Comparison of ENCODE assay signal across 1 cellular context in the genomic region with DNA sequence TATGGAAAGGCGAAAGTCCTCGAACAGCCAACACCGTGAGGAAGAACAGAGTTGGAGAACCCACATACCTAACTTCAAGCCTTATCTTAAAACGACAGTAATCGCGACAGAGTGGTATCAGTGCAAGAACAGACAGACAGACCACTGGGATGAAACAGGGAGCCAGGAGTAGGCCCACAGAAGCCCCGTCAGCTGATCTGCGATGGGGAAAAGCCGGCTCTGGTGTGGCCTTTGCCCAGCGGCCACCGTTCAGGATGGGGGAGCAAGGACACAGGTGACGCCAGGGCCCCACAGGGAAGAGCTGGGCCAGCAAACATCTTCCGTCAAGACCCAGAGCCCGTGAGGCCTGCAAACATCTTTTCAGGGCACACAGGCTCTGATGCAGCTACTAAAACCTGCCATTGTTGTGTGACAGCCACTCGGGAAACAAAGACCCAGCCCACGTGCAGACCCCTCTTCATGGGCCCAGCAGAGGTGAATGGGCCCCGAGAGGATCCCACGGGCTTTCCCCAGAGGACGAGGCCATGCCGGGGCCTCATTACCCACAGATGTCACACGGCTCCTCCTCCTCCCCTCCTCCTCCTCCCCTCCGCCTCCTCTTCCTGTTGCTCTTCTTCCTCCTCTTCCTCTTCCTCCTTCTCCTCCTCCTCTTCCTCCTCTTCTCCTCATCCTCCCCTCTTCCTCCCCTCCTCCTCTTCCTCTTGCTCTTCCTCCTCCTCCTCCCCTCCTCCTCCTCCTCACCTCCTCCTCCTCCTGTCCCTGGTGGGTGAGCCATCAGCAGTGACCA.
A peak's percentile ranks its signal among the peaks of the same experiment; 100 is the strongest.
TF ChIP-seq lines count a peak whose summit lies in the region.

No MANE protein-coding gene starts in this region.

TF ChIP-seq in K562, 482 proteins besides CTCF, POLR2A, EP300 and RAD21 (continued from another document and continues in another):
- TF ChIP-seq, protein P1, sequence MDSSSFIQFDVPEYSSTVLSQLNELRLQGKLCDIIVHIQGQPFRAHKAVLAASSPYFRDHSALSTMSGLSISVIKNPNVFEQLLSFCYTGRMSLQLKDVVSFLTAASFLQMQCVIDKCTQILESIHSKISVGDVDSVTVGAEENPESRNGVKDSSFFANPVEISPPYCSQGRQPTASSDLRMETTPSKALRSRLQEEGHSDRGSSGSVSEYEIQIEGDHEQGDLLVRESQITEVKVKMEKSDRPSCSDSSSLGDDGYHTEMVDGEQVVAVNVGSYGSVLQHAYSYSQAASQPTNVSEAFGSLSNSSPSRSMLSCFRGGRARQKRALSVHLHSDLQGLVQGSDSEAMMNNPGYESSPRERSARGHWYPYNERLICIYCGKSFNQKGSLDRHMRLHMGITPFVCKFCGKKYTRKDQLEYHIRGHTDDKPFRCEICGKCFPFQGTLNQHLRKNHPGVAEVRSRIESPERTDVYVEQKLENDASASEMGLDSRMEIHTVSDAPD (CRISPR knock-in tag; IDR thresholded peaks at IDR 0.05), result no peak
- TF ChIP-seq MAZ (CRISPR knock-in tag; conservative IDR thresholded peaks at IDR 0.05 in 1 of 2, IDR thresholded peaks at IDR 0.05 in 1 of 2) (peak in 1 of 2 experiments; percentile 68; a peak in 2 of 4 replicates), FOXM1 (IDR thresholded peaks at IDR 0.05; ENCODE audit: low read depth) (no peak), FOXM1 (CRISPR knock-in tag; IDR thresholded peaks at IDR 0.05; ENCODE audit: low read depth) (no peak), MEIS2 (IDR thresholded peaks at IDR 0.05; ENCODE audit: partially characterized antibody) (no peak), RFX7 (CRISPR knock-in tag; IDR thresholded peaks at IDR 0.05) (no peak), KHSRP (IDR thresholded peaks at IDR 0.05) (no peak), MNT (conservative IDR thresholded peaks at IDR 0.05) (0 out of 4 replicates have a peak, but pooled peaks of 1 of the 2 experiments have one; percentile 13), NELFE (IDR thresholded peaks at IDR 0.05; ENCODE audit: insufficient read depth, insufficient read length) (no peak), HDAC2 (IDR thresholded peaks at IDR 0.05) (0 out of 2 replicates have a peak, but pooled peaks have one; percentile 20), FIP1L1 (IDR thresholded peaks at IDR 0.05; ENCODE audit: low read depth, low read length, poor library complexity, severe bottlenecking) (no peak), ASH1L (IDR thresholded peaks at IDR 0.05; ENCODE audit: borderline replicate concordance, low read depth, partially characterized antibody) (no peak), TOE1 (IDR thresholded peaks at IDR 0.05; ENCODE audit: borderline replicate concordance) (peak; percentile 14; the same call in 1 of the 2 replicates), TOE1 (CRISPR knock-in tag; IDR thresholded peaks at IDR 0.05; ENCODE audit: borderline replicate concordance, low read depth) (no peak), MGA (IDR thresholded peaks at IDR 0.05) (peak; percentile 55), HMG20A (CRISPR knock-in tag; conservative IDR thresholded peaks at IDR 0.05) (no peak), ZNF785 (CRISPR knock-in tag; IDR thresholded peaks at IDR 0.05) (no peak), POU5F1 (IDR thresholded peaks at IDR 0.05; ENCODE audit: borderline replicate concordance, low read depth, low read length, partially characterized antibody) (no peak), ZNF280A (IDR thresholded peaks at IDR 0.05; ENCODE audit: low read depth, partially characterized antibody) (no peak), GATA2 (CRISPR knock-in tag; IDR thresholded peaks at IDR 0.05) (0 out of 2 replicates have a peak, but pooled peaks have one; percentile 22), SREBF2 (CRISPR knock-in tag; IDR thresholded peaks at IDR 0.05) (no peak), ZNF212 (CRISPR knock-in tag; IDR thresholded peaks at IDR 0.05) (no peak), MED1 (CRISPR knock-in tag; IDR thresholded peaks at IDR 0.05; ENCODE audit: borderline replicate concordance) (no peak), ZNF174 (CRISPR knock-in tag; IDR thresholded peaks at IDR 0.05) (no peak), JUND (IDR thresholded peaks at IDR 0.05; ENCODE audit: borderline replicate concordance, low read depth, low read length) (no peak), JUND (tag; IDR thresholded peaks at IDR 0.05; ENCODE audit: borderline replicate concordance, low read depth, low read length) (peak; percentile 43; the same call in 1 of the 3 replicates), NCOA4 (IDR thresholded peaks at IDR 0.05; ENCODE audit: partially characterized antibody) (no peak), SFPQ (IDR thresholded peaks at IDR 0.05; ENCODE audit: low read depth, low read length) (no peak), IRF2 (CRISPR knock-in tag; IDR thresholded peaks at IDR 0.05) (no peak), ELF1 (tag; IDR thresholded peaks at IDR 0.05) (0 out of 2 replicates have a peak, but pooled peaks have one; percentile 21), ZNF121 (CRISPR knock-in tag; conservative IDR thresholded peaks at IDR 0.05) (no peak), HMG20B (CRISPR knock-in tag; IDR thresholded peaks at IDR 0.05) (no peak), MCM7 (IDR thresholded peaks at IDR 0.05) (no peak), SOX6 (IDR thresholded peaks at IDR 0.05) (peak; percentile 66), TCF3 (CRISPR knock-in tag; IDR thresholded peaks at IDR 0.05) (peak; percentile 82)
